ENCODE assay signal across 7 cellular contexts in the genomic region with DNA sequence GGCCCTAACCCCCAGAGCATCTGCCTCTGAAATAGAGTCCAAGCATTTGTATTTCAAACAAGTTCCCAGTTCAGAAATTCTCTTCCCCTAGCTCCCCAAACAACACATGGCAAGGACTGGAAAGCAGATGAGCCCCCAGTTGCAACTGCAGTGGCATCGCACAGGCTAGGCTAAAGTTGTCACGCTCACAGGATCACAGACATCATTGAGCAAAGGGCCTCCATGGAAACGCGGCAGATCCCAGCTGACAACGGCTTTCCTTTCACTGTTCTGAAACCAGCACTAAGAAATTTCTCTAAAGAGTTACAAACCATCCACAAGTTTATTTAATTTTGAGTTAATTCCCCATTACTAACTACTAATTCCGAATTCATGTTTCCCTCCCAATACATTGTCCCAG.
"Had no signal": no experiment of that assay in that cellular context is flagged by ENCODE, and none has a peak within 500 bp of the region (broad histone marks: within the 10 kb centered on the region; RNA-seq: fewer than 3 reads in every experiment).

No MANE protein-coding gene starts in this region.

- H3K27ac ChIP-seq: HL-60 had no signal

- H3K4me3 ChIP-seq: GM23338 had no signal

- H3K27me3 Mint-ChIP-seq: IgD-negative memory B cell had no signal

- ATAC-seq: GM23338, HepG2 had no signal

- H3K27ac Mint-ChIP-seq: GM23338, H9, IgD-negative memory B cell had no signal

- H2AFZ ChIP-seq: GM23338 had no signal

- DNase-seq: H9, HCEC 1CT, KBM-7 had no signal

- H3K4me2 ChIP-seq: GM23338 had no signal

- H3K4me3 Mint-ChIP-seq: GM23338, H9, IgD-negative memory B cell had no signal
